ENCODE assay signal across 18 cellular contexts in genomic region chr2:8643238-8643995, GRCh38.
"Had no signal": no experiment of that assay in that cellular context is flagged by ENCODE, and none has a peak within 500 bp of the region (broad histone marks: within the 10 kb centered on the region; RNA-seq: fewer than 3 reads in every experiment).

No MANE protein-coding gene starts in this region.

- FAIRE-seq: endothelial cell of umbilical vein had no signal

- ATAC-seq: activated CD8-positive, alpha-beta memory T cell treated with anti-CD3 and anti-CD28 coated beads, Interleukin-2, amount 10 ng/mL, durations not matched to agents 7 days and 5 days; activated naive CD4-positive, alpha-beta T cell treated with anti-CD3 and anti-CD28 coated beads, Interleukin-2, amount 50 U/mL, for 72 hours; body of pancreas; foreskin keratinocyte had no signal

- H3K4me3 ChIP-seq: body of pancreas, coronary artery, esophagus squamous epithelium, heart left ventricle, skin epidermis, tibial artery had no signal

- H3K27ac ChIP-seq: body of pancreas, coronary artery, esophagus squamous epithelium, foreskin keratinocyte, heart left ventricle, tibial artery, VCaP had no signal

- H3K36me3 ChIP-seq: esophagus squamous epithelium, heart left ventricle, tibial artery had no signal

- H3K4me1 ChIP-seq: foreskin keratinocyte, tibial artery had no signal

- DNase-seq: activated CD4-positive, alpha-beta T cell treated with anti-CD3 and anti-CD28 coated beads, Interleukin-2, amount 50 U/mL, for 48 hours; activated CD8-positive, alpha-beta memory T cell treated with anti-CD3 and anti-CD28 coated beads, Interleukin-2, amount 10 ng/mL, durations not matched to agents 7 days and 5 days; activated T-cell treated with anti-CD3 and anti-CD28 coated beads, Interleukin-2, amount 50 U/mL, for 24 hours; body of pancreas; effector CD4-positive, alpha-beta T cell; esophagus squamous epithelium; foreskin keratinocyte; heart left ventricle; immature natural killer cell; retina; stimulated activated CD4-positive, alpha-beta T cell treated with anti-CD3 and anti-CD28 coated beads, Interleukin-4, amount 100 ng/mL, for 24 hours; stimulated activated naive CD4-positive, alpha-beta T cell had no signal

- H3K27me3 ChIP-seq: body of pancreas, esophagus squamous epithelium, foreskin keratinocyte, heart left ventricle, tibial artery had no signal

- H3K9me3 ChIP-seq: body of pancreas, heart left ventricle, tibial artery had no signal
